ENCODE assay signal across 18 cellular contexts in genomic region chr4:41209901-41210300, GRCh38.
"Had no signal": no experiment of that assay in that cellular context is flagged by ENCODE, and none has a peak within 500 bp of the region (broad histone marks: within the 10 kb centered on the region; RNA-seq: fewer than 3 reads in every experiment).

No MANE protein-coding gene starts in this region.

- H3K4me3 Mint-ChIP-seq: activated B cell treated with CpG ODN at 0.5 μM for 24 hours; activated CD8-positive, alpha-beta T cell treated with anti-CD3 and anti-CD28 coated beads, Interleukin-2, amount 10 ng/mL, durations not matched to agents 7 days and 5 days; activated naive CD8-positive, alpha-beta T cell treated with anti-CD3 and anti-CD28 coated beads, Interleukin-2, amount 10 ng/mL, durations not matched to agents 7 days and 5 days; central memory CD8-positive, alpha-beta T cell; nephron progenitor cell; stimulated activated naive CD8-positive, alpha-beta T cell treated with anti-CD3 and anti-CD28 coated beads, Interleukin-15, amount 100 ng/mL, for 72 hours had no signal

- ATAC-seq: activated CD8-positive, alpha-beta T cell treated with anti-CD3 and anti-CD28 coated beads, Interleukin-2, amount 10 ng/mL, durations not matched to agents 7 days and 5 days; foreskin keratinocyte; right cardiac atrium; stimulated activated naive CD8-positive, alpha-beta T cell treated with anti-CD3 and anti-CD28 coated beads, Interleukin-15, amount 100 ng/mL, for 72 hours had no signal

- H3K27ac Mint-ChIP-seq: activated B cell treated with CpG ODN at 0.5 μM for 24 hours; activated CD8-positive, alpha-beta T cell treated with anti-CD3 and anti-CD28 coated beads, Interleukin-2, amount 10 ng/mL, durations not matched to agents 7 days and 5 days; activated naive CD8-positive, alpha-beta T cell treated with anti-CD3 and anti-CD28 coated beads, Interleukin-2, amount 10 ng/mL, durations not matched to agents 7 days and 5 days; stimulated activated naive CD8-positive, alpha-beta T cell treated with anti-CD3 and anti-CD28 coated beads, Interleukin-15, amount 100 ng/mL, for 72 hours had no signal

- DNase-seq: activated B cell treated with CpG ODN at 0.5 μM for 24 hours; activated CD4-positive, alpha-beta T cell treated with anti-CD3 and anti-CD28 coated beads for 48 hours; activated CD8-positive, alpha-beta memory T cell treated with anti-CD3 and anti-CD28 coated beads, Interleukin-2, amount 50 U/mL, for 4 hours; activated CD8-positive, alpha-beta T cell treated with anti-CD3 and anti-CD28 coated beads, Interleukin-2, amount 10 ng/mL, durations not matched to agents 7 days and 5 days; activated naive CD4-positive, alpha-beta T cell; activated naive CD8-positive, alpha-beta T cell treated with anti-CD3 and anti-CD28 coated beads, Interleukin-2, amount 10 ng/mL, durations not matched to agents 7 days and 5 days; brain microvascular endothelial cell; effector memory CD4-positive, alpha-beta T cell; foreskin keratinocyte; nephron progenitor cell; spleen; stimulated activated naive CD8-positive, alpha-beta T cell treated with anti-CD3 and anti-CD28 coated beads, Interleukin-15, amount 100 ng/mL, for 72 hours; T-helper 2 cell; testis had no signal

- H3K36me3 ChIP-seq: prostate gland, spleen had no signal

- H3K9me3 ChIP-seq: prostate gland, spleen, testis had no signal

- H3K27ac ChIP-seq: foreskin keratinocyte, prostate gland, spleen, testis had no signal

- H3K4me1 Mint-ChIP-seq: central memory CD8-positive, alpha-beta T cell had no signal

- H3K4me1 ChIP-seq: prostate gland, testis had no signal

- H3K4me3 ChIP-seq: prostate gland, spleen, testis had no signal

- H3K36me3 Mint-ChIP-seq: activated naive CD8-positive, alpha-beta T cell treated with anti-CD3 and anti-CD28 coated beads, Interleukin-2, amount 10 ng/mL, durations not matched to agents 7 days and 5 days had no signal

- H3K9me3 Mint-ChIP-seq: activated B cell treated with CpG ODN at 0.5 μM for 24 hours had no signal

- FAIRE-seq: urothelium cell line had no signal

- H3K27me3 ChIP-seq: brain microvascular endothelial cell, foreskin keratinocyte, testis had no signal
